9 cellular contexts compared by ENCODE assay signal in the genomic region with DNA sequence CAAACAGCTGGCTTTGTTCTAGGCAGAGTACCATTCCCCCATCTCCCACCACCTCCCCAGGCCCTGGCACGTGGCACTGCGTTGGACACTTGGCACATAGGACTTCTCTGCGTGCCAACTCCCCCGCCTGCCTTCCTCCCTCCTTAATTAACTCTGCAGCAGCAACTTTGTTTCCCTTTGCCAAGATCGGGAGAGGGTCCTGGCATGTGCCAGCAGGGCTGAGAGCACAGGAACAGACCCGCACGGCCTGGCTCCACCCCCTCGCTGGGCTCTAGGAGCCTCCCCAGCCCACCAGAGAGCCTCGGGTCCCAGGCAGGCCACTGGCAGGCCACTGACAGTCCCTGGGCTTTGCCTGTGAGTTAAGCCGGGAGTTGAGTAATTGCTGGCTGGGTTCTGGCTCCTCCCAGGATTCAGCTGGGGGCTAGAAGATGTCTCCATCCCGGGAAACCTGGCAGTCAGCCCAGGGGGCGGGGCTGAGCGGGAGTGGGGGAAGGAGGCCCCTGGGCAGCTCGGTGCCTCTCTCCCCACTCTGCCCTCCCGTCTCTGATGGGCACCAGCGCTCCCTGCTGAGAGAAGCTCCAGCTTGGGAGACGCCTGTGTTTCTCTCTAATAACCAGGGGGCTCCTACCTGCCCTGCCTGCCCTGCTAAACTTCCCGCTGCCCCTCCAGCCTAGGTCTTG.
DNase-seq lines count a peak whose midpoint lies in the region; ATAC-seq and TF ChIP-seq lines count a peak whose summit lies in the region.
"Had no signal": no experiment of that assay in that cellular context is flagged by ENCODE, and none has a peak within 500 bp of the region (broad histone marks: within the 10 kb centered on the region; RNA-seq: fewer than 3 reads in every experiment).

No MANE protein-coding gene starts in this region.

- H3K36me3 ChIP-seq in WERI-Rb-1 (no peaks in the 10 kb centered on the region), rectal smooth muscle tissue (ENCODE audit: control insufficient read depth, insufficient read depth, low read length) (no peaks in the 10 kb centered on the region)

- DNase-seq in COLO668 (lab: John Stamatoyannopoulos, UW; ENCODE audit: unreplicated experiment): peak; percentile 88
- DNase-seq in NCI-H1417 (lab: John Stamatoyannopoulos, UW): peak; percentile 89 to 95 (median 93)
- DNase-seq in WERI-Rb-1: peak; percentile 99
- peak; percentile 95 for DNase-seq in Right ventricle myocardium superior
- no peak for DNase-seq in activated T-cell treated with anti-CD3 and anti-CD28 coated beads, Interleukin-2, amount 50 U/mL, for 1 hour

- peaks cover 18% of the 10 kb centered on the region for H3K9me3 ChIP-seq in WERI-Rb-1 (ENCODE audit: severe bottlenecking)

- no peak for TF ChIP-seq CTCF in WERI-Rb-1 (IDR thresholded peaks at IDR 0.05; ENCODE audit: low read depth, low read length)

- peak; percentile 85 for ATAC-seq in Right ventricle myocardium superior (ENCODE audit: poor library complexity)
- no peak for ATAC-seq in GM21529 (IDR thresholded peaks at IDR 0.05; ENCODE audit: unreplicated experiment)
- no peak for ATAC-seq in HG02798 (IDR thresholded peaks at IDR 0.05; ENCODE audit: poor library complexity, unreplicated experiment)
- ATAC-seq: GM12878 had no signal

- H3K4me3 ChIP-seq in WERI-Rb-1 (ENCODE audit: low read depth, low read length) (peak overlapping the region; percentile 26), rectal smooth muscle tissue (ENCODE audit: low read length) (peak overlapping the region; percentile 43)
- H3K4me3 ChIP-seq: GM12878 had no signal

- H3K9ac ChIP-seq in rectal smooth muscle tissue (ENCODE audit: low read length): no peak overlapping the region

- H3K4me1 ChIP-seq in rectal smooth muscle tissue (ENCODE audit: control insufficient read depth, insufficient read depth, low read length): peaks cover 25% of the 10 kb centered on the region

- H3K27ac ChIP-seq in WERI-Rb-1: peak overlapping the region; percentile 90
- H3K27ac ChIP-seq in rectal smooth muscle tissue (ENCODE audit: low read depth, low read length): peak overlapping the region; percentile 94

- intact Hi-C loops in Right ventricle myocardium superior (cut with DNase I): loop anchor here (10.0 kb wide), 1 partner anchor 190 kb away; no protein-coding TSS in a partner anchor

- H3K27me3 ChIP-seq in WERI-Rb-1 (ENCODE audit: insufficient read depth, low read depth, severe bottlenecking): no peaks in the 10 kb centered on the region
- peaks cover 9% of the 10 kb centered on the region for H3K27me3 ChIP-seq in rectal smooth muscle tissue (ENCODE audit: control insufficient read depth, insufficient read depth, low read length)
